Comparison of ENCODE assay signal across 20 cellular contexts in the genomic region with DNA sequence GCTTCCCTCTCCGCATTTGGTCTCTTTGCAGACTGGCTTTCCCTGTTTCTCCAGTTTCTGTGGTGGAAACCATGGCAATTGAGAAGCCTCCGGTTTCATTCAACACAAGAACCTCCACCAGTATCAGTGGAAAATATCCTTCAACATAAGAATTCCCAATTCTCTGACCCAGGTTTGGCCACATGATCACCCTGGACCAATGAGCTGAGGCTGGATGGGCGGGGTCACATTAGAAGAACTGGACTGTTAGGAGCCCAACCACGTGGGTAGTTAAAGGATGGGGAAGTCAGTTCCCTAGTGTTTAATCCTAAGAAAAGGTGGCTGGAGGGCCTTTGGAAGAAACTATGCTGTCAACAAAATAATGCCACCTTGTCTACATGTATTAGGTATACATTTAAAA.
"Had no signal": no experiment of that assay in that cellular context is flagged by ENCODE, and none has a peak within 500 bp of the region (broad histone marks: within the 10 kb centered on the region; RNA-seq: fewer than 3 reads in every experiment).

No MANE protein-coding gene starts in this region.

- H3K9me3 Mint-ChIP-seq: T-cell had no signal

- H3K36me3 Mint-ChIP-seq: T-cell had no signal

- DNase-seq: Karpas-422, KG1, MG63, NCI-H1092 treated with DMSO at 0.1 percent for 48 hours, NCI-H1436, NCI-H187, NCI-H2029, NCI-H2081 treated with DMSO at 0.1 percent for 48 hours, NCI-H2171, NCI-H226, NCI-H446, NCI-H510A, NCI-H524 treated with DMSO at 0.1 percent for 48 hours, NCI-H69, NCI-H774, RPMI8226, SHP77, SK-N-SH, SW 1271, T-cell had no signal

- H3K36me3 ChIP-seq: MG63 had no signal

- H3K4me3 ChIP-seq: MG63 had no signal

- H3K4me1 Mint-ChIP-seq: T-cell had no signal

- H3K27ac Mint-ChIP-seq: T-cell had no signal

- ATAC-seq: T-cell had no signal

- H3K9me3 ChIP-seq: MG63, SK-N-SH had no signal

- H3K27me3 Mint-ChIP-seq: T-cell had no signal

- H3K4me3 Mint-ChIP-seq: T-cell had no signal

- H3K27me3 ChIP-seq: MG63 had no signal
